In genomic region chr10:114308470-114309110, GRCh38 we compare ENCODE assay signal across 21 cellular contexts.
A peak's percentile ranks its signal among the peaks of the same experiment; 100 is the strongest.
DNase-seq lines count a peak whose midpoint lies in the region; ATAC-seq, FAIRE-seq and TF ChIP-seq lines count a peak whose summit lies in the region.
"Had no signal": no experiment of that assay in that cellular context is flagged by ENCODE, and none has a peak within 500 bp of the region (broad histone marks: within the 10 kb centered on the region; RNA-seq: fewer than 3 reads in every experiment).

No MANE protein-coding gene starts in this region.

- no peaks in the 10 kb centered on the region for H3K9me3 Mint-ChIP-seq in WTC11
- H3K9me3 Mint-ChIP-seq: activated naive CD8-positive, alpha-beta T cell treated with anti-CD3 and anti-CD28 coated beads for 36 hours; endodermal cell had no signal

- H3K36me3 Mint-ChIP-seq in WTC11, result no peaks in the 10 kb centered on the region
- H3K36me3 Mint-ChIP-seq: activated naive CD8-positive, alpha-beta T cell treated with anti-CD3 and anti-CD28 coated beads for 36 hours had no signal

- ATAC-seq in GM19035 (IDR thresholded peaks at IDR 0.05; ENCODE audit: unreplicated experiment) (peak; percentile 30), GM19455 (IDR thresholded peaks at IDR 0.05; ENCODE audit: unreplicated experiment) (no peak), WTC11 (no peak)
- ATAC-seq: activated CD4-positive, alpha-beta T cell treated with anti-CD3 and anti-CD28 coated beads for 36 hours; pancreas; upper lobe of right lung had no signal

- no peak overlapping the region for H3K27ac Mint-ChIP-seq in WTC11
- H3K27ac Mint-ChIP-seq: activated CD4-positive, alpha-beta T cell treated with anti-CD3 and anti-CD28 coated beads for 36 hours; activated naive CD8-positive, alpha-beta T cell treated with anti-CD3 and anti-CD28 coated beads for 36 hours; endodermal cell had no signal

- FAIRE-seq in HTR-8/SVneo (lab: Jason Lieb, UNC), result no peak
- FAIRE-seq: pancreas had no signal

- H3K27me3 Mint-ChIP-seq in WTC11 (ENCODE audit: low read depth), result 0 out of 2 replicates have a peak, but pooled peaks cover 3% of the 10 kb centered on the region
- H3K27me3 Mint-ChIP-seq: activated CD4-positive, alpha-beta T cell treated with anti-CD3 and anti-CD28 coated beads for 36 hours; activated naive CD8-positive, alpha-beta T cell treated with anti-CD3 and anti-CD28 coated beads for 36 hours had no signal

- peaks cover 5% of the 10 kb centered on the region for H3K4me1 Mint-ChIP-seq in WTC11

- POLR2A ChIA-PET in WTC11 (lab: Charles Lee), result interaction anchor here (0.6 kb wide), 1 partner anchor 82 kb away, joined by 9 read pairs; no protein-coding TSS in a partner anchor

- no peak for TF ChIP-seq CTCF in WTC11 (IDR thresholded peaks at IDR 0.05)

- DNase-seq in Ammon's horn (ENCODE audit: low spot score) (peak; percentile 43), astrocyte of the hippocampus (ENCODE audit: low read depth, low spot score) (peak; percentile 37), occipital lobe (lab: John Stamatoyannopoulos, UW) (peak; percentile 27), HTR-8/SVneo (ENCODE audit: insufficient read length, low spot score) (no peak), NCI-H1436 (lab: John Stamatoyannopoulos, UW) (no peak), WTC11 (ENCODE audit: low spot score) (no peak)
- DNase-seq: central memory CD4-positive, alpha-beta T cell; endodermal cell; HCEC 1CT; NCI-H1930; NCI-H524; pancreas; PC-9; SK-N-SH; stimulated activated naive CD4-positive, alpha-beta T cell; T1000 had no signal

- CTCF ChIA-PET in WTC11 (lab: Charles Lee), result interaction anchor here (2.5 kb wide), 1 partner anchor 150 kb away, joined by 9 read pairs; no protein-coding TSS in a partner anchor

- no peak overlapping the region for H3K4me3 Mint-ChIP-seq in WTC11
- H3K4me3 Mint-ChIP-seq: activated CD4-positive, alpha-beta T cell treated with anti-CD3 and anti-CD28 coated beads for 36 hours; activated naive CD8-positive, alpha-beta T cell treated with anti-CD3 and anti-CD28 coated beads for 36 hours; endodermal cell had no signal

TF ChIP-seq in WTC11, 78 proteins besides CTCF, POLR2A, EP300 and RAD21:
- TF ChIP-seq EMX1 (CRISPR knock-in tag; IDR thresholded peaks at IDR 0.05) (no peak), ZNF232 (CRISPR knock-in tag; IDR thresholded peaks at IDR 0.05) (no peak), ZNF425 (CRISPR knock-in tag; conservative IDR thresholded peaks at IDR 0.05) (no peak), ZSCAN18 (CRISPR knock-in tag; IDR thresholded peaks at IDR 0.05) (no peak), ESRRA (CRISPR knock-in tag; IDR thresholded peaks at IDR 0.05; ENCODE audit: borderline replicate concordance) (no peak), ZNF512 (CRISPR knock-in tag; IDR thresholded peaks at IDR 0.05; ENCODE audit: borderline replicate concordance) (no peak)

Comparison
In these comparisons a context has a peak if more than half of its experiments do, and no peak if none do; other contexts are left out.
1. DNase-seq: peak in Ammon's horn (single experiment), astrocyte of the hippocampus (single experiment) and occipital lobe (single experiment); none in HTR-8/SVneo (single experiment), NCI-H1436 (single experiment) and WTC11 (single experiment).